Comparison of ENCODE assay signal across 10 cellular contexts in the genomic region with DNA sequence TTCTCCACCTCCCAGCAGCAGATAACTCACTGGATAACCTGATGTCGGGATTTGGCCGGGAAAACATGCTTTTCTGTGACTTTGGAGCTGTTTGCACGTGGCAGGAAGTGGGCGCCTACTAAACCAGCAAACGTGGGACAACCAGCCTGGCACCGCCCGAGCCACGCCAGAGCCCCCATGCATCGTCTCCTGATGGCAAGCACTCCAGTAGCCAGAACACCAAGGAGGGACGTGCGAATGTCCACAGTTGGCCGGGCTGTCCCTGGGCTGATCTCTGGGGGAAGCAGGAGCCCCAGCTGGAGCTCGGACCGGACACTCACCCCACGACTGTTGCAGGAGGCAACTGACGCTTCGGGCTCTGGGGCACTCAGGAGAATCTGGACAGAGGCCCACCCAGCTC. TPM values are rescaled to one million over a fixed set of nuclear protein-coding genes. Genes with fewer than 3 reads are reported as not detected.
"Had no signal": no experiment of that assay in that cellular context is flagged by ENCODE, and none has a peak within 500 bp of the region (broad histone marks: within the 10 kb centered on the region; RNA-seq: fewer than 3 reads in every experiment).

No MANE protein-coding gene starts in this region.

- H3K4me3 ChIP-seq: K562 had no signal

- FAIRE-seq: HepG2, HTR-8/SVneo, K562 had no signal

- H3K27ac ChIP-seq: HL-60 had no signal

- DNase-seq: IMR-90, KBM-7, KG1 had no signal

RNA-seq across cellular contexts. Expression of gene ADGRA1, which starts 7.1 kb away (rescaled TPM):
- total RNA-seq: HepG2, HT-29, HT1080, IMR-90, K562 had no signal
- polyA plus RNA-seq: HepG2, IgD-negative memory B cell, IMR-90, K562 had no signal
